13 cellular contexts compared by ENCODE assay signal in the genomic region with DNA sequence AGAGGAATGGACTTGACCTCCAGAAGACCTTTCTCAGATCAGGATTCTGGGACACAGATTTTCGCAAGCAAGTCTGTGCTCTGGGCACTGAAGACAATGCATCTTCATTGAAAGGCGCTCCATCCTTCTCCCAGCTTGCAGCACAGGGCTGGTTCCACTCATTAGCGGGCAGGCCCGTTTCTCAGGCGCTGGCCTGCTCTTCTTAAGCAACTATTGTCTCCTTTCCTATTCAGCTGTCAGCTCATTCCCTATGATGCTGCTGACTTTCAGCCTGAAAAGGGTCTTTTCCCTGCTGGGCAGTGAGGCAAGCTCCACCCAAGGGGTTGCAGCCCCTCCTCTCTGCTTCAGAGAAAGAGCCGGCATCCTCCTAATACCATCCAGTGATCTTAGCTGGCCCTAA.
DNase-seq lines count a peak whose midpoint lies in the region; ATAC-seq and TF ChIP-seq lines count a peak whose summit lies in the region.
"Had no signal": no experiment of that assay in that cellular context is flagged by ENCODE, and none has a peak within 500 bp of the region (broad histone marks: within the 10 kb centered on the region; RNA-seq: fewer than 3 reads in every experiment).

No MANE protein-coding gene starts in this region.

- 10 to 11% methylated on average over 5 of the region's 6 CpGs for WGBS in ectodermal cell, 2 experiments

- peak; percentile 59 for ATAC-seq in GM23338
- no peak for ATAC-seq in GM18907 (IDR thresholded peaks at IDR 0.05; ENCODE audit: unreplicated experiment)
- ATAC-seq: CD8-positive, alpha-beta T cell; GM12878 had no signal

- H4K20me1 ChIP-seq in GM23338 (replicated peaks; ENCODE audit: insufficient read depth), result no peaks in the 10 kb centered on the region
- H4K20me1 ChIP-seq in neural progenitor cell (ENCODE audit: low read depth), result peaks cover 6% of the 10 kb centered on the region

- H3K4me1 ChIP-seq in GM23338 (ENCODE audit: insufficient read depth) (no peaks in the 10 kb centered on the region), ectodermal cell (ENCODE audit: control insufficient read depth, insufficient read depth, low read length) (peaks cover 32% of the 10 kb centered on the region), neural progenitor cell (peaks cover 60% of the 10 kb centered on the region)
- H3K4me1 ChIP-seq in CD4-positive, alpha-beta memory T cell (ENCODE audit: insufficient read depth, low read length), result no peaks in the 10 kb centered on the region
- H3K4me1 ChIP-seq: HAP-1 had no signal

- H3K9me3 ChIP-seq in ectodermal cell (ENCODE audit: control insufficient read depth, low read length) (no peaks in the 10 kb centered on the region), neural progenitor cell (ENCODE audit: low read depth) (no peaks in the 10 kb centered on the region)
- H3K9me3 ChIP-seq in CD4-positive, alpha-beta memory T cell (ENCODE audit: control insufficient read depth in 1 of 2, low read length in 2 of 2), result no peaks in the 10 kb centered on the region
- H3K9me3 ChIP-seq: HAP-1 had no signal

- no peaks in the 10 kb centered on the region for H3F3A ChIP-seq in GM23338 (replicated peaks; ENCODE audit: low read depth)
- peaks cover 28% of the 10 kb centered on the region for H3F3A ChIP-seq in neural progenitor cell (ENCODE audit: low read depth)

- no peaks in the 10 kb centered on the region for H3K79me2 ChIP-seq in GM23338 (replicated peaks; ENCODE audit: insufficient read depth)
- no peaks in the 10 kb centered on the region for H3K79me2 ChIP-seq in neural progenitor cell (ENCODE audit: low read depth)

- H3K36me3 ChIP-seq in GM23338 (ENCODE audit: insufficient read depth), result no peaks in the 10 kb centered on the region
- H3K36me3 ChIP-seq in ectodermal cell (ENCODE audit: control insufficient read depth, insufficient read depth, low read length), result no peaks in the 10 kb centered on the region
- no peaks in the 10 kb centered on the region for H3K36me3 ChIP-seq in neural progenitor cell
- H3K36me3 ChIP-seq in CD4-positive, alpha-beta memory T cell (ENCODE audit: insufficient read depth, low read length), result no peaks in the 10 kb centered on the region
- H3K36me3 ChIP-seq: HAP-1 had no signal

- intact Hi-C loops in CD4-positive, alpha-beta memory T cell (cut with micrococcal nuclease), result no loop called here

- H3K4me1 Mint-ChIP-seq in GM23338 (peaks cover 5% of the 10 kb centered on the region; the same call in 1 of the 3 replicates), neural progenitor cell (peaks cover 57% of the 10 kb centered on the region), immature natural killer cell (no peaks in the 10 kb centered on the region)
- H3K4me1 Mint-ChIP-seq in CD4-positive, alpha-beta memory T cell, result no peaks in the 10 kb centered on the region

- H3K4me2 ChIP-seq in GM23338 (no peak overlapping the region), neural progenitor cell (peak overlapping the region; percentile 54)

- H3K27me3 ChIP-seq in GM23338 (ENCODE audit: insufficient read depth) (no peaks in the 10 kb centered on the region), ectodermal cell (ENCODE audit: control insufficient read depth, insufficient read depth, low read length, poor library complexity, severe bottlenecking) (peaks cover 18% of the 10 kb centered on the region), neural progenitor cell (no peaks in the 10 kb centered on the region)
- H3K27me3 ChIP-seq in CD4-positive, alpha-beta memory T cell (ENCODE audit: insufficient read depth, low read length), result no peaks in the 10 kb centered on the region

- H3K27me3 Mint-ChIP-seq in GM23338 (ENCODE audit: insufficient read depth, low read depth, poor library complexity) (peaks cover 3% of the 10 kb centered on the region), neural progenitor cell (ENCODE audit: insufficient read depth, low read depth) (peaks cover 9% of the 10 kb centered on the region), immature natural killer cell (ENCODE audit: low read depth in 3 of 3) (peaks cover 0 to 8% (median 3%) of the 10 kb centered on the region in 3 donors)
- peaks cover 13 to 15% of the 10 kb centered on the region in 2 donors for H3K27me3 Mint-ChIP-seq in CD4-positive, alpha-beta memory T cell

- no peak overlapping the region for H3K4me3 ChIP-seq in GM23338
- H3K4me3 ChIP-seq in ectodermal cell (ENCODE audit: insufficient read depth, low read depth, low read length), result no peak overlapping the region
- no peak overlapping the region for H3K4me3 ChIP-seq in neural progenitor cell
- no peak overlapping the region for H3K4me3 ChIP-seq in CD4-positive, alpha-beta memory T cell (ENCODE audit: low read length in 2 of 2)
- H3K4me3 ChIP-seq: GM12878, HAP-1 had no signal

- no peak overlapping the region for H3K9ac ChIP-seq in neural progenitor cell

- H3K9me3 Mint-ChIP-seq in GM23338 (no peaks in the 10 kb centered on the region), neural progenitor cell (no peaks in the 10 kb centered on the region), immature natural killer cell (peaks cover 0 to 6% (median 0%) of the 10 kb centered on the region in 6 donors)
- peaks cover 0 to 2% (median 0%) of the 10 kb centered on the region in 8 donors for H3K9me3 Mint-ChIP-seq in CD4-positive, alpha-beta memory T cell
- H3K9me3 Mint-ChIP-seq: CD8-positive, alpha-beta T cell had no signal

- H2AFZ ChIP-seq in GM23338 (no peak overlapping the region), neural progenitor cell (replicated peaks) (no peak overlapping the region)

- H3K27ac Mint-ChIP-seq in GM23338 (no peak overlapping the region), neural progenitor cell (peak overlapping the region; percentile 95), immature natural killer cell (no peak overlapping the region)
- no peak overlapping the region for H3K27ac Mint-ChIP-seq in CD4-positive, alpha-beta memory T cell
- H3K27ac Mint-ChIP-seq: CD8-positive, alpha-beta T cell had no signal

- DNase-seq in GM23338 (ENCODE audit: low spot score), result no peak
- DNase-seq in neural progenitor cell (ENCODE audit: low spot score), result peak; percentile 93
- no peak for DNase-seq in CD4-positive, alpha-beta memory T cell
- no peak for DNase-seq in immature natural killer cell
- DNase-seq: ACHN; Calu3; CD8-positive, alpha-beta T cell; DMS79 treated with DMSO at 0.1 percent for 48 hours had no signal

- H3K27ac ChIP-seq in GM23338 (ENCODE audit: low read depth), result no peak overlapping the region
- peak overlapping the region; percentile 75 for H3K27ac ChIP-seq in ectodermal cell (ENCODE audit: insufficient read depth, low read depth, low read length, poor library complexity, severe bottlenecking)
- peak overlapping the region; percentile 73 for H3K27ac ChIP-seq in neural progenitor cell
- no peak overlapping the region for H3K27ac ChIP-seq in CD4-positive, alpha-beta memory T cell (ENCODE audit: low read depth, low read length)
- H3K27ac ChIP-seq: C4-2B had no signal

- POLR2A ChIA-PET in CD4-positive, alpha-beta memory T cell (lab: Charles Lee; ENCODE audit: partially characterized antibody), result no interaction called here

- TF ChIP-seq CTCF in GM23338 (conservative IDR thresholded peaks at IDR 0.05; ENCODE audit: low read depth in 2 of 2) (no peak), neural progenitor cell (IDR thresholded peaks at IDR 0.05) (no peak)

- H3K4me3 Mint-ChIP-seq in GM23338, result no peak overlapping the region
- H3K4me3 Mint-ChIP-seq in neural progenitor cell, result peak overlapping the region; percentile 68
- H3K4me3 Mint-ChIP-seq in CD4-positive, alpha-beta memory T cell, result no peak overlapping the region
- no peak overlapping the region for H3K4me3 Mint-ChIP-seq in immature natural killer cell
- H3K4me3 Mint-ChIP-seq: CD8-positive, alpha-beta T cell had no signal

- CTCF ChIA-PET in CD4-positive, alpha-beta memory T cell (lab: Charles Lee; ENCODE audit: partially characterized antibody), result no interaction called here

- H3K36me3 Mint-ChIP-seq in GM23338 (ENCODE audit: low read depth) (no peaks in the 10 kb centered on the region), neural progenitor cell (no peaks in the 10 kb centered on the region), immature natural killer cell (no peaks in the 10 kb centered on the region)
- no peaks in the 10 kb centered on the region for H3K36me3 Mint-ChIP-seq in CD4-positive, alpha-beta memory T cell
- H3K36me3 Mint-ChIP-seq: CD8-positive, alpha-beta T cell had no signal

- H3K9me2 ChIP-seq in GM23338 (ENCODE audit: insufficient read depth), result no peaks in the 10 kb centered on the region

TF ChIP-seq in GM23338, 12 proteins besides CTCF, POLR2A, EP300 and RAD21 (continues in another document):
- TF ChIP-seq, protein P1, sequence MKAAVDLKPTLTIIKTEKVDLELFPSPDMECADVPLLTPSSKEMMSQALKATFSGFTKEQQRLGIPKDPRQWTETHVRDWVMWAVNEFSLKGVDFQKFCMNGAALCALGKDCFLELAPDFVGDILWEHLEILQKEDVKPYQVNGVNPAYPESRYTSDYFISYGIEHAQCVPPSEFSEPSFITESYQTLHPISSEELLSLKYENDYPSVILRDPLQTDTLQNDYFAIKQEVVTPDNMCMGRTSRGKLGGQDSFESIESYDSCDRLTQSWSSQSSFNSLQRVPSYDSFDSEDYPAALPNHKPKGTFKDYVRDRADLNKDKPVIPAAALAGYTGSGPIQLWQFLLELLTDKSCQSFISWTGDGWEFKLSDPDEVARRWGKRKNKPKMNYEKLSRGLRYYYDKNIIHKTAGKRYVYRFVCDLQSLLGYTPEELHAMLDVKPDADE (IDR thresholded peaks at IDR 0.05), result no peak
- TF ChIP-seq EZH2phosphoT487 (IDR thresholded peaks at IDR 0.05; ENCODE audit: unreplicated experiment), result no peak
- no peak for TF ChIP-seq POLR2AphosphoS5 (IDR thresholded peaks at IDR 0.05; ENCODE audit: low read depth)
- no peak for TF ChIP-seq EZH2 (IDR thresholded peaks at IDR 0.05; ENCODE audit: low read depth, unreplicated experiment)
- no peak for TF ChIP-seq JUNB (IDR thresholded peaks at IDR 0.05; ENCODE audit: unreplicated experiment)

Comparison
In these comparisons a context has a peak if more than half of its experiments do, and no peak if none do; other contexts are left out.
1. H3K27ac ChIP-seq: peak in ectodermal cell (single experiment) and neural progenitor cell (single experiment); none in GM23338 (single experiment) and CD4-positive, alpha-beta memory T cell (single experiment).